Comparison of ENCODE assay signal across 8 cellular contexts in the genomic region with DNA sequence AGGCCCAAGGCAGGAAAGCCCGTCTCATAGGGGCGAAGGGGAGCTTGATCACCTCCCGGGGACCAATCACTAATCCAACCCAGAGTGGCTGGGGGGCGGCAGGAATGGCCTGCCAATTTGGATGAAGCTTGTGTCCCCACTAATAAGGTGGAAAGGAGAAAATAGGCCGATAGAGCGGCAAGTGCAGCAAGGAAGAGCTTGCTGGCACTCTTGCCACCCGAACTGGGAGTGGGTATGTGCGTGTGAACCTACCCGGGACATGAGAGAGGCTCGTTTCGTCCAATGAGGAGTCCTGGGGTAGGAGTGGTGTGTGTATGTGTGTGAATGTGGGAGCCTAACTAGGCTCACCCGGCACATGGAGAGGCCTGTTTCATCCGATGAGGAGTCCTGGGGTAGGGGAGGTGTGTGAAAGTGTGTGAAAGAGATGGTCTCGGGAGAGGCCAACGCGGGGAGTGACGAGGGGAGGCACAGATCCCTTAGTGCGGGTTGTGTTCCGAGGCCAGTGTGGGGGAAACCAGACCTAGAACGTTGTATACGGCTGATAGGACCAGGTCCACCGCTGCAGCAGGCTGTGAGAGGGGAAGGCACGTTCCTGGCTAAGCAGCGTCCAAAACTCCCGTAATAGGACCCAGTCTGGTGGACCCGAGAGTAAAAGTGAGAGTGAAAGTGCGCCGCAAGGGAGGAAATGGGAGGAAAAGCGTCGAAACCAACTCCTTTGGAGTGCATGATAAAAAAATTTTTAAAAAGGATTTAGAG. TPM values are rescaled to one million over a fixed set of nuclear protein-coding genes. Genes with fewer than 3 reads are reported as not detected.
DNase-seq lines count a peak whose midpoint lies in the region; ATAC-seq, FAIRE-seq and TF ChIP-seq lines count a peak whose summit lies in the region.

No MANE protein-coding gene starts in this region.

- 14% methylated on average over 30 of the region's 30 CpGs for whole genome bisulfite sequencing in HepG2 (ENCODE audit: low lambda C conversion rate)

- TF ChIP-seq CTCF in SU-DHL-6 (IDR thresholded peaks at IDR 0.05; ENCODE audit: insufficient read depth, low read length, poor library complexity, severe bottlenecking) (no peak), colonic mucosa (IDR thresholded peaks at IDR 0.05) (no peak), HepG2 (CRISPR knock-in tag; IDR thresholded peaks at IDR 0.05) (no peak)

- H3K36me3 ChIP-seq in SU-DHL-6 (ENCODE audit: low read length) (no peaks in the 10 kb centered on the region), colonic mucosa (no peaks in the 10 kb centered on the region), HepG2 (replicated peaks in 1 of 2; ENCODE audit: control insufficient read depth in 1 of 2, insufficient read depth in 2 of 2, low read length in 2 of 2) (no peaks in the 10 kb centered on the region)

- FAIRE-seq in HepG2 (lab: Jason Lieb, UNC) = no peak

- H3K4me2 ChIP-seq in SU-DHL-6 (ENCODE audit: low read depth, low read length, poor library complexity, severe bottlenecking) (peak overlapping the region; percentile 41), HepG2 (ENCODE audit: low read depth, low read length) (peak overlapping the region; percentile 91)

- H4K20me1 ChIP-seq in SU-DHL-6 (ENCODE audit: low read depth, low read length) = no peaks in the 10 kb centered on the region
- H4K20me1 ChIP-seq in HepG2 (ENCODE audit: insufficient read depth, low read length) = no peaks in the 10 kb centered on the region

- H3K9me2 ChIP-seq in SU-DHL-6 (replicated peaks; ENCODE audit: insufficient read depth, low read length) = no peaks in the 10 kb centered on the region

- in situ Hi-C loops in HepG2 (cut with HindIII; ENCODE audit: extremely low pct_ligation_motif_present, low pct_unique_long_range_greater_than_20kb) = no loop called here

- TF ChIP-seq POLR2A in HepG2 (IDR thresholded peaks at IDR 0.05; ENCODE audit: insufficient read depth in 1 of 2, low read depth in 2 of 2, low read length in 2 of 2) = no peak

- H3K27ac ChIP-seq in SU-DHL-6 (ENCODE audit: low read depth, low read length) = no peak overlapping the region
- peak overlapping the region; percentile 75 for H3K27ac ChIP-seq in colonic mucosa
- H3K27ac ChIP-seq in HepG2 (ENCODE audit: extremely low read length, insufficient read depth, low read length) = no peak overlapping the region

- TF ChIP-seq EP300 in HepG2 (IDR thresholded peaks at IDR 0.05; ENCODE audit: low read depth in 2 of 2, low read length in 2 of 2) (no peak), HepG2 (CRISPR knock-in tag; IDR thresholded peaks at IDR 0.05; ENCODE audit: borderline replicate concordance) (no peak)

- no peaks in the 10 kb centered on the region for H3K79me2 ChIP-seq in SU-DHL-6 (ENCODE audit: insufficient read depth, low read length)
- no peaks in the 10 kb centered on the region for H3K79me2 ChIP-seq in HepG2 (ENCODE audit: insufficient read depth, low read length)

- ATAC-seq in HepG2 (peak; percentile 83), HG02763 (IDR thresholded peaks at IDR 0.05; ENCODE audit: unreplicated experiment) (no peak), GM21528 (IDR thresholded peaks at IDR 0.05; ENCODE audit: low FRiP score, unreplicated experiment) (no peak)

- H3K4me3 ChIP-seq in GM08714 (ENCODE audit: low read length) = peak overlapping the region; percentile 48; the same call in 1 of the 2 replicates
- H3K4me3 ChIP-seq in SU-DHL-6 (ENCODE audit: insufficient read depth, low read length, poor library complexity, severe bottlenecking) = no peak overlapping the region
- peak overlapping the region; percentile 43 for H3K4me3 ChIP-seq in colonic mucosa
- H3K4me3 ChIP-seq in HepG2 (replicated peaks in 1 of 3; ENCODE audit: insufficient read depth in 1 of 3, low read depth in 2 of 3, low read length in 3 of 3) = peak overlapping the region; percentile 65 to 81 (median 73)

- H3K9me3 ChIP-seq in SU-DHL-6 (ENCODE audit: insufficient read depth, low read length) (no peaks in the 10 kb centered on the region), colonic mucosa (no peaks in the 10 kb centered on the region), HepG2 (ENCODE audit: low read length) (no peaks in the 10 kb centered on the region)

- intact Hi-C loops in colonic mucosa (cut with DNase I) = no loop called here
- intact Hi-C loops in HepG2 (cut with micrococcal nuclease; ENCODE audit: unreplicated experiment) = no loop called here

- H3K4me1 ChIP-seq in colonic mucosa (no peaks in the 10 kb centered on the region), HepG2 (ENCODE audit: insufficient read depth, low read length) (peaks cover 27% of the 10 kb centered on the region)

- H3F3A ChIP-seq in SU-DHL-6 (ENCODE audit: insufficient read depth) = no peaks in the 10 kb centered on the region

- no peak overlapping the region for H3K9ac ChIP-seq in SU-DHL-6 (ENCODE audit: low read length)
- peak overlapping the region; percentile 38 to 68 for H3K9ac ChIP-seq in colonic mucosa (ENCODE audit: low read depth in 2 of 2, low read length in 2 of 2)
- H3K9ac ChIP-seq in HepG2 (ENCODE audit: insufficient read depth, low read depth, low read length) = peak overlapping the region; percentile 56

- DNase-seq in colonic mucosa = peak; percentile 40
- peak; percentile 27 for DNase-seq in HepG2 (ENCODE audit: low spot score)
- peak; percentile 55 for DNase-seq in stimulated activated CD8-positive, alpha-beta memory T cell treated with anti-CD3 and anti-CD28 coated beads, Interleukin-4, amount 100 ng/mL, for 48 hours
- no peak for DNase-seq in DMS153 treated with DMSO at 0.1 percent for 48 hours (lab: John Stamatoyannopoulos, UW; ENCODE audit: unreplicated experiment)

- CTCF ChIA-PET in HepG2 (lab: Yijun Ruan, JAX; ENCODE audit: low intra/inter-chr PET ratio, low total read pairs) = no interaction called here

- no peak overlapping the region for H2AFZ ChIP-seq in SU-DHL-6 (ENCODE audit: low read depth, low read length, severe bottlenecking)
- H2AFZ ChIP-seq in HepG2 (ENCODE audit: low read length) = peak overlapping the region; percentile 93

- no TSS peak for BruUV-seq in HepG2 (replicated peaks; lab: Mats Ljungman, UMichigan)

- POLR2A ChIA-PET in HepG2 (lab: Yijun Ruan, JAX) = interaction anchor here (0.8 to 4.0 kb wide), 2 partner anchors 47 to 54 kb away, joined by 4 to 32 read pairs; a partner anchor contains a TSS

- H3K27me3 ChIP-seq in SU-DHL-6 (ENCODE audit: low read length) (no peaks in the 10 kb centered on the region), colonic mucosa (no peaks in the 10 kb centered on the region), HepG2 (ENCODE audit: control insufficient read depth in 1 of 2, insufficient read depth in 2 of 2, low read length in 2 of 2) (peaks cover 2 to 38% of the 10 kb centered on the region in 2 experiments; a peak in 4 of 5 replicates)

- no peak for TF ChIP-seq RAD21 in HepG2 (CRISPR knock-in tag; IDR thresholded peaks at IDR 0.05)

RNA-seq across cellular contexts. Expression of a gene that starts 47.1 kb away (rescaled TPM):
- 10 to 100 TPM; 41.5 to 42.2 TPM for total RNA-seq in colonic mucosa
- total RNA-seq in HepG2 (2016; rRNA removed; fragmentation: Illumina TruSeq; extraction: Trizol) = 60.3 and 66.0 TPM in 2 replicates
- 53.2 and 61.0 TPM in 2 replicates for total RNA-seq in HepG2 (2016; cell fraction: cytosol; rRNA removed; fragmentation: Illumina TruSeq; extraction: Trizol; ENCODE audit: low read depth)
- total RNA-seq in HepG2 (2016; cell fraction: insoluble cytoplasmic fraction; rRNA removed; fragmentation: Illumina TruSeq; extraction: Trizol) = 59.1 and 65.9 TPM in 2 replicates
- total RNA-seq in HepG2 (2016; cell fraction: membrane; rRNA removed; fragmentation: Illumina TruSeq; extraction: Trizol) = 17.7 and 19.5 TPM in 2 replicates
- total RNA-seq in HepG2 (2016; cell fraction: nucleus; rRNA removed; fragmentation: Illumina TruSeq; extraction: Trizol) = 79.5 and 91.4 TPM in 2 replicates
- 26.2 and 27.7 TPM in 2 replicates for polyA plus RNA-seq in HepG2 (2011; rRNA removed)
- polyA plus RNA-seq in HepG2 (2011; cell fraction: cytosol; rRNA removed) = 23.3 and 35.2 TPM in 2 replicates
- 15.9 and 18.6 TPM in 2 replicates for polyA plus RNA-seq in HepG2 (2011; cell fraction: nucleus; rRNA removed)
- polyA plus RNA-seq in HepG2 (2012) = 33.8 and 36.9 TPM in 2 replicates
- polyA plus RNA-seq in HepG2 (2016; cell fraction: cytosol; fragmentation: Illumina TruSeq; extraction: Trizol; ENCODE audit: low read depth) = 1.9 and 2.2 TPM in 2 replicates
- polyA plus RNA-seq in HepG2 (2016; cell fraction: insoluble cytoplasmic fraction; fragmentation: Illumina TruSeq; extraction: Trizol; ENCODE audit: low read depth) = 20.1 and 21.1 TPM in 2 replicates
- 3.3 and 5.0 TPM in 2 replicates for polyA plus RNA-seq in HepG2 (2016; cell fraction: membrane; fragmentation: Illumina TruSeq; extraction: Trizol; ENCODE audit: low read depth)
- polyA plus RNA-seq in HepG2 (2016; cell fraction: nucleus; fragmentation: Illumina TruSeq; extraction: Trizol; ENCODE audit: insufficient read depth, low read depth) = 53.9 and 54.9 TPM in 2 replicates
- 296 and 353 TPM in 2 replicates for polyA minus RNA-seq in HepG2 (2011; rRNA and poly(A)+ RNA removed; ENCODE audit: low replicate concordance)
- polyA minus RNA-seq in HepG2 (2011; cell fraction: cytosol; rRNA and poly(A)+ RNA removed) = 42.8 and 47.8 TPM in 2 replicates
- 103 and 112 TPM in 2 replicates for polyA minus RNA-seq in HepG2 (2011; cell fraction: nucleus; rRNA and poly(A)+ RNA removed)

RNA-seq across cellular contexts. Expression of a gene that starts 47.8 kb away (rescaled TPM):
- total RNA-seq in colonic mucosa = under 1 TPM; 0.16 to 0.20 TPM
- 0.14 and 0.40 TPM in 2 replicates for total RNA-seq in HepG2 (2016; rRNA removed; fragmentation: Illumina TruSeq; extraction: Trizol)
- not detected in 2 replicates for total RNA-seq in HepG2 (2016; cell fraction: cytosol; rRNA removed; fragmentation: Illumina TruSeq; extraction: Trizol; ENCODE audit: low read depth)
- total RNA-seq in HepG2 (2016; cell fraction: insoluble cytoplasmic fraction; rRNA removed; fragmentation: Illumina TruSeq; extraction: Trizol) = 0.06 and 0.19 TPM in 2 replicates
- 0.17 and 0.34 TPM in 2 replicates for total RNA-seq in HepG2 (2016; cell fraction: membrane; rRNA removed; fragmentation: Illumina TruSeq; extraction: Trizol)
- total RNA-seq in HepG2 (2016; cell fraction: nucleus; rRNA removed; fragmentation: Illumina TruSeq; extraction: Trizol) = 0.37 and 0.41 TPM in 2 replicates
- polyA plus RNA-seq in HepG2 (2011; rRNA removed) = 1.5 TPM in 2 replicates
- 0.45 and 0.46 TPM in 2 replicates for polyA plus RNA-seq in HepG2 (2011; cell fraction: cytosol; rRNA removed)
- 6.4 and 6.8 TPM in 2 replicates for polyA plus RNA-seq in HepG2 (2011; cell fraction: nucleus; rRNA removed)
- 1.1 and 1.5 TPM in 2 replicates for polyA plus RNA-seq in HepG2 (2012)
- not detected in 2 replicates for polyA plus RNA-seq in HepG2 (2016; cell fraction: cytosol; fragmentation: Illumina TruSeq; extraction: Trizol; ENCODE audit: low read depth)
- 0.13 and 0.63 TPM in 2 replicates for polyA plus RNA-seq in HepG2 (2016; cell fraction: insoluble cytoplasmic fraction; fragmentation: Illumina TruSeq; extraction: Trizol; ENCODE audit: low read depth)
- 0.09 and 0.24 TPM in 2 replicates for polyA plus RNA-seq in HepG2 (2016; cell fraction: membrane; fragmentation: Illumina TruSeq; extraction: Trizol; ENCODE audit: low read depth)
- polyA plus RNA-seq in HepG2 (2016; cell fraction: nucleus; fragmentation: Illumina TruSeq; extraction: Trizol; ENCODE audit: insufficient read depth, low read depth) = 0.79 and 0.93 TPM in 2 replicates
- polyA minus RNA-seq in HepG2 (2011; rRNA and poly(A)+ RNA removed; ENCODE audit: low replicate concordance) = 0.98 and 2.5 TPM in 2 replicates
- polyA minus RNA-seq in HepG2 (2011; cell fraction: cytosol; rRNA and poly(A)+ RNA removed) = 0.59 TPM in 1 of 2 replicates, not detected in the other
- polyA minus RNA-seq in HepG2 (2011; cell fraction: nucleus; rRNA and poly(A)+ RNA removed) = 0.90 and 1.4 TPM in 2 replicates

RNA-seq across cellular contexts. Expression of a gene that starts 54.1 kb away (rescaled TPM):
- total RNA-seq in colonic mucosa = 100 to 1,000 TPM; 105 to 160 TPM
- 238 and 304 TPM in 2 replicates for total RNA-seq in HepG2 (2016; rRNA removed; fragmentation: Illumina TruSeq; extraction: Trizol)
- 27.8 and 28.9 TPM in 2 replicates for total RNA-seq in HepG2 (2016; cell fraction: cytosol; rRNA removed; fragmentation: Illumina TruSeq; extraction: Trizol; ENCODE audit: low read depth)
- 239 and 297 TPM in 2 replicates for total RNA-seq in HepG2 (2016; cell fraction: insoluble cytoplasmic fraction; rRNA removed; fragmentation: Illumina TruSeq; extraction: Trizol)
- 45.3 and 49.2 TPM in 2 replicates for total RNA-seq in HepG2 (2016; cell fraction: membrane; rRNA removed; fragmentation: Illumina TruSeq; extraction: Trizol)
- 107 and 123 TPM in 2 replicates for total RNA-seq in HepG2 (2016; cell fraction: nucleus; rRNA removed; fragmentation: Illumina TruSeq; extraction: Trizol)
- polyA plus RNA-seq in HepG2 (2011; rRNA removed) = 97.1 and 112 TPM in 2 replicates
- 101 and 128 TPM in 2 replicates for polyA plus RNA-seq in HepG2 (2011; cell fraction: cytosol; rRNA removed)
- 35.3 and 43.0 TPM in 2 replicates for polyA plus RNA-seq in HepG2 (2011; cell fraction: nucleus; rRNA removed)
- polyA plus RNA-seq in HepG2 (2012) = 78.1 and 124 TPM in 2 replicates
- polyA plus RNA-seq in HepG2 (2016; cell fraction: cytosol; fragmentation: Illumina TruSeq; extraction: Trizol; ENCODE audit: low read depth) = 19.4 and 19.7 TPM in 2 replicates
- 261 and 264 TPM in 2 replicates for polyA plus RNA-seq in HepG2 (2016; cell fraction: insoluble cytoplasmic fraction; fragmentation: Illumina TruSeq; extraction: Trizol; ENCODE audit: low read depth)
- polyA plus RNA-seq in HepG2 (2016; cell fraction: membrane; fragmentation: Illumina TruSeq; extraction: Trizol; ENCODE audit: low read depth) = 31.8 and 34.9 TPM in 2 replicates
- 130 and 134 TPM in 2 replicates for polyA plus RNA-seq in HepG2 (2016; cell fraction: nucleus; fragmentation: Illumina TruSeq; extraction: Trizol; ENCODE audit: insufficient read depth, low read depth)
- polyA minus RNA-seq in HepG2 (2011; rRNA and poly(A)+ RNA removed; ENCODE audit: low replicate concordance) = 138 and 239 TPM in 2 replicates
- 86.5 and 95.1 TPM in 2 replicates for polyA minus RNA-seq in HepG2 (2011; cell fraction: cytosol; rRNA and poly(A)+ RNA removed)
- 71.3 and 79.6 TPM in 2 replicates for polyA minus RNA-seq in HepG2 (2011; cell fraction: nucleus; rRNA and poly(A)+ RNA removed)

RNA-seq across cellular contexts. Expression of a gene that starts 54.4 kb away (rescaled TPM):
- total RNA-seq in colonic mucosa = 100 to 1,000 TPM; 226 to 266 TPM
- total RNA-seq in HepG2 (2016; rRNA removed; fragmentation: Illumina TruSeq; extraction: Trizol) = 270 and 385 TPM in 2 replicates
- 28.5 and 37.3 TPM in 2 replicates for total RNA-seq in HepG2 (2016; cell fraction: cytosol; rRNA removed; fragmentation: Illumina TruSeq; extraction: Trizol; ENCODE audit: low read depth)
- total RNA-seq in HepG2 (2016; cell fraction: insoluble cytoplasmic fraction; rRNA removed; fragmentation: Illumina TruSeq; extraction: Trizol) = 269 and 366 TPM in 2 replicates
- total RNA-seq in HepG2 (2016; cell fraction: membrane; rRNA removed; fragmentation: Illumina TruSeq; extraction: Trizol) = 91.6 and 115 TPM in 2 replicates
- 133 TPM in 2 replicates for total RNA-seq in HepG2 (2016; cell fraction: nucleus; rRNA removed; fragmentation: Illumina TruSeq; extraction: Trizol)
- 101 and 102 TPM in 2 replicates for polyA plus RNA-seq in HepG2 (2011; rRNA removed)
- polyA plus RNA-seq in HepG2 (2011; cell fraction: cytosol; rRNA removed) = 101 and 123 TPM in 2 replicates
- polyA plus RNA-seq in HepG2 (2011; cell fraction: nucleus; rRNA removed) = 35.5 and 47.7 TPM in 2 replicates
- polyA plus RNA-seq in HepG2 (2012) = 178 and 209 TPM in 2 replicates
- 28.3 and 35.5 TPM in 2 replicates for polyA plus RNA-seq in HepG2 (2016; cell fraction: cytosol; fragmentation: Illumina TruSeq; extraction: Trizol; ENCODE audit: low read depth)
- 311 and 319 TPM in 2 replicates for polyA plus RNA-seq in HepG2 (2016; cell fraction: insoluble cytoplasmic fraction; fragmentation: Illumina TruSeq; extraction: Trizol; ENCODE audit: low read depth)
- polyA plus RNA-seq in HepG2 (2016; cell fraction: membrane; fragmentation: Illumina TruSeq; extraction: Trizol; ENCODE audit: low read depth) = 67.7 and 83.6 TPM in 2 replicates
- polyA plus RNA-seq in HepG2 (2016; cell fraction: nucleus; fragmentation: Illumina TruSeq; extraction: Trizol; ENCODE audit: insufficient read depth, low read depth) = 138 and 139 TPM in 2 replicates
- 135 and 171 TPM in 2 replicates for polyA minus RNA-seq in HepG2 (2011; rRNA and poly(A)+ RNA removed; ENCODE audit: low replicate concordance)
- polyA minus RNA-seq in HepG2 (2011; cell fraction: cytosol; rRNA and poly(A)+ RNA removed) = 120 and 132 TPM in 2 replicates
- polyA minus RNA-seq in HepG2 (2011; cell fraction: nucleus; rRNA and poly(A)+ RNA removed) = 57.7 and 75.8 TPM in 2 replicates
